In the genomic region with DNA sequence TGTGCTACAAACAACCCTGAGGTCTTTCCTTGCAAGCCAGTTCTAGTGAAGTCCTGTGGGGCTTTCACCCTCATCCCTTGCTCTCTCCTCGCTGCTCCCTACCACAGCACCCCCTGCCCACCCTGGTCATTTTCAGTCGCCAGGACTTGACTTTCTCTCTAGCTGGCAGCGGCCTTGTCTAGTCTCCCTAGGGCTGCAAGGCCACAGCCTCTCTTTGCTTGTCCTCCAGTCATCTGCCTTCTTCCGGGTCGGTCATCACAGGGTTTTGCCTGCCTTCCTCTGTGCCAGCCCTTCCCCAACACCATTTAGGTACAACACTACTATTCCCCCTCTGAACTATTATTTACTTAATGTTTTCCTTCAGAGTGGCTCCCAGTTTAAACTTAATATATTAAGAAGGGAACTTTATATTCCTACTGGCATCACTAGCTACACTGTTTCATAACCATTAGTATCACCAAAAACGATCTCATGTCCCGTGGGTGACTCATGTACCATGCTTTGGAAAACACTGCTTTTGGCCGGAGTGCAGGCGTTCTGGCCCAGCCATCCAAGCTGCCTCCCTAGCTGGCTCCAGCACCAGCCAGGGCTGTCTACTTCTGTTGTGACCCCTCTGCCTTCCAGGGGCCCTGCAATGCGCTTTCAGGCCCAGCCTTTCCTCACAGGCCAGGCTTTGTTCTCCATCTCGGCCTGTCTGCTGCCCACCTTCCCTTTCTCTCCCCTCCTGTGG, we compare ENCODE assay signal across 8 cellular contexts. TPM values are rescaled to one million over a fixed set of nuclear protein-coding genes. Genes with fewer than 3 reads are reported as not detected.
DNase-seq lines count a peak whose midpoint lies in the region; ATAC-seq and TF ChIP-seq lines count a peak whose summit lies in the region.

No MANE protein-coding gene starts in this region.

- peak overlapping the region in 6 of 10 donors; percentile 23 to 65 (median 34) for H3K27ac ChIP-seq in heart right ventricle
- peak overlapping the region in 3 of 5 donors; percentile 28 to 58 (median 50) for H3K27ac ChIP-seq in stomach
- no peak overlapping the region for H3K27ac ChIP-seq in smooth muscle cell (ENCODE audit: low read depth)

- H3K4me3 ChIP-seq in heart right ventricle: no peak overlapping the region
- no peak overlapping the region for H3K4me3 ChIP-seq in stomach
- H3K4me3 ChIP-seq in lower leg skin (ENCODE audit: low read depth, poor library complexity, severe bottlenecking): no peak overlapping the region
- no peak overlapping the region for H3K4me3 ChIP-seq in smooth muscle cell

- DNase-seq in EL (peak; percentile 72), amniotic epithelial cell (ENCODE audit: low read depth) (peak; percentile 81), heart right ventricle (peak in 1 of 2 donors; percentile 37), stomach (no peak), lower leg skin (ENCODE audit: low spot score in 2 of 2) (no peak), DMS53 (lab: John Stamatoyannopoulos, UW) (no peak), smooth muscle cell (lab: John Stamatoyannopoulos, UW; ENCODE audit: unreplicated experiment) (no peak)

- no peaks in the 10 kb centered on the region for H3K79me2 ChIP-seq in smooth muscle cell (ENCODE audit: low read depth)

- H2AFZ ChIP-seq in smooth muscle cell (ENCODE audit: low read depth): no peak overlapping the region

- no peak for TF ChIP-seq CTCF in heart right ventricle (IDR thresholded peaks at IDR 0.05)
- TF ChIP-seq CTCF in stomach (IDR thresholded peaks at IDR 0.05): no peak
- TF ChIP-seq CTCF in lower leg skin (IDR thresholded peaks at IDR 0.05): no peak
- no peak for TF ChIP-seq CTCF in smooth muscle cell (IDR thresholded peaks at IDR 0.05; ENCODE audit: borderline replicate concordance, insufficient read depth, poor library complexity, severe bottlenecking)

- H3F3A ChIP-seq in smooth muscle cell (ENCODE audit: low read depth): no peaks in the 10 kb centered on the region

- no peak overlapping the region for H3K4me2 ChIP-seq in smooth muscle cell

- TF ChIP-seq POLR2A in stomach (IDR thresholded peaks at IDR 0.05): no peak
- no peak for TF ChIP-seq POLR2A in lower leg skin (IDR thresholded peaks at IDR 0.05)

- H3K4me1 ChIP-seq in heart right ventricle (peaks cover 0 to 15% (median 3%) of the 10 kb centered on the region in 9 donors), stomach (peaks cover 0 to 23% (median 10%) of the 10 kb centered on the region in 4 donors), smooth muscle cell (ENCODE audit: low read depth) (no peaks in the 10 kb centered on the region)

- TF ChIP-seq EP300 in stomach (IDR thresholded peaks at IDR 0.05): no peak

- ATAC-seq in heart right ventricle (peak; percentile 48 to 87 (median 76)), GM21360 (IDR thresholded peaks at IDR 0.05; ENCODE audit: unreplicated experiment) (no peak)

- H3K27me3 ChIP-seq in heart right ventricle: no peaks in the 10 kb centered on the region
- H3K27me3 ChIP-seq in stomach: no peaks in the 10 kb centered on the region
- no peaks in the 10 kb centered on the region for H3K27me3 ChIP-seq in smooth muscle cell (ENCODE audit: low read depth)

- intact Hi-C loops in heart right ventricle (cut with DNase I): loop anchor here in 6 of 10 donors (5.0 to 10.0 kb wide), 4 partner anchors 179 to 792 kb away; partner anchors contain the start of gene MTHFS (in 3 of the 6)
- intact Hi-C loops in stomach (cut with DNase I; ENCODE audit: low total_unique reads): no loop called here
- intact Hi-C loops in lower leg skin (cut with DNase I; ENCODE audit: low total_unique reads): no loop called here

- 76 to 86% methylated on average over 11 of the region's 11 CpGs for WGBS in heart right ventricle, 2 donors
- 76 to 87% (median 81%) methylated on average over 11 of the region's 11 CpGs for WGBS in stomach, 5 donors
- WGBS in lower leg skin, 2 donors: 47 to 50% methylated on average over 11 of the region's 11 CpGs
- 86% methylated on average over 11 of the region's 11 CpGs for WGBS in smooth muscle cell (ENCODE audit: low lambda C conversion rate)

- no peaks in the 10 kb centered on the region for H4K20me1 ChIP-seq in smooth muscle cell (ENCODE audit: low read depth)

- H3K9me3 ChIP-seq in heart right ventricle: no peaks in the 10 kb centered on the region
- no peaks in the 10 kb centered on the region for H3K9me3 ChIP-seq in stomach
- H3K9me3 ChIP-seq in smooth muscle cell (replicated peaks; ENCODE audit: low read depth): no peaks in the 10 kb centered on the region

- no peak overlapping the region for H3K9ac ChIP-seq in smooth muscle cell (ENCODE audit: low read depth)

- peaks cover 0 to 22% (median 0%) of the 10 kb centered on the region in 9 donors for H3K36me3 ChIP-seq in heart right ventricle
- peaks cover 0 to 74% (median 25%) of the 10 kb centered on the region in 4 donors for H3K36me3 ChIP-seq in stomach
- no peaks in the 10 kb centered on the region for H3K36me3 ChIP-seq in smooth muscle cell (ENCODE audit: low read depth)

RNA-seq across cellular contexts. Expression of gene FAH, which starts 21.4 kb away (rescaled TPM):
- total RNA-seq in heart right ventricle (10 to 100 TPM; 14.5 to 65.1 (median 32.5) TPM), stomach (10 to 100 TPM in 4 of 5 donors, 1 to 10 TPM in 1; 7.6 to 40.6 (median 14.3) TPM), lower leg skin (10 to 100 TPM in 3 of 4 donors, 1 to 10 TPM in 1; 9.8 to 19.9 (median 11.8) TPM), smooth muscle cell (18.3 and 26.8 TPM in 2 replicates)
- polyA plus RNA-seq in heart right ventricle (10 to 100 TPM; 15.0 to 23.8 TPM), stomach (10 to 100 TPM; 18.2 to 24.3 (median 20.7) TPM), smooth muscle cell (36.7 and 43.5 TPM in 2 replicates)

Comparison
In these comparisons a context has a peak if more than half of its experiments do, and no peak if none do; other contexts are left out.
1. DNase-seq: peak in EL (single experiment) and amniotic epithelial cell (single experiment); none in stomach (single experiment), lower leg skin (0 of 2), DMS53 (single experiment) and smooth muscle cell (single experiment).
2. intact Hi-C loops: an anchor here in heart right ventricle (5.0 to 10.0 kb wide); none called in stomach and lower leg skin.